In genomic region chr5:154571325-154572035, GRCh38 we compare ENCODE assay signal across 2 cellular contexts.
TF ChIP-seq lines count a peak whose summit lies in the region.

No MANE protein-coding gene starts in this region.

TF ChIP-seq in GM23338, 12 proteins besides CTCF, POLR2A, EP300 and RAD21 (continued from another document):
- no peak for TF ChIP-seq REST (IDR thresholded peaks at IDR 0.05; ENCODE audit: unreplicated experiment)
- TF ChIP-seq EZH2phosphoT487 (IDR thresholded peaks at IDR 0.05; ENCODE audit: unreplicated experiment), result no peak
- TF ChIP-seq ZNF331 (CRISPR knock-in tag; IDR thresholded peaks at IDR 0.05; ENCODE audit: low read depth), result no peak
- no peak for TF ChIP-seq POLR2AphosphoS5 (IDR thresholded peaks at IDR 0.05; ENCODE audit: low read depth)
- no peak for TF ChIP-seq JUNB (IDR thresholded peaks at IDR 0.05; ENCODE audit: unreplicated experiment)
- TF ChIP-seq NANOG (IDR thresholded peaks at IDR 0.05; ENCODE audit: borderline replicate concordance), result no peak
- TF ChIP-seq, protein P1, sequence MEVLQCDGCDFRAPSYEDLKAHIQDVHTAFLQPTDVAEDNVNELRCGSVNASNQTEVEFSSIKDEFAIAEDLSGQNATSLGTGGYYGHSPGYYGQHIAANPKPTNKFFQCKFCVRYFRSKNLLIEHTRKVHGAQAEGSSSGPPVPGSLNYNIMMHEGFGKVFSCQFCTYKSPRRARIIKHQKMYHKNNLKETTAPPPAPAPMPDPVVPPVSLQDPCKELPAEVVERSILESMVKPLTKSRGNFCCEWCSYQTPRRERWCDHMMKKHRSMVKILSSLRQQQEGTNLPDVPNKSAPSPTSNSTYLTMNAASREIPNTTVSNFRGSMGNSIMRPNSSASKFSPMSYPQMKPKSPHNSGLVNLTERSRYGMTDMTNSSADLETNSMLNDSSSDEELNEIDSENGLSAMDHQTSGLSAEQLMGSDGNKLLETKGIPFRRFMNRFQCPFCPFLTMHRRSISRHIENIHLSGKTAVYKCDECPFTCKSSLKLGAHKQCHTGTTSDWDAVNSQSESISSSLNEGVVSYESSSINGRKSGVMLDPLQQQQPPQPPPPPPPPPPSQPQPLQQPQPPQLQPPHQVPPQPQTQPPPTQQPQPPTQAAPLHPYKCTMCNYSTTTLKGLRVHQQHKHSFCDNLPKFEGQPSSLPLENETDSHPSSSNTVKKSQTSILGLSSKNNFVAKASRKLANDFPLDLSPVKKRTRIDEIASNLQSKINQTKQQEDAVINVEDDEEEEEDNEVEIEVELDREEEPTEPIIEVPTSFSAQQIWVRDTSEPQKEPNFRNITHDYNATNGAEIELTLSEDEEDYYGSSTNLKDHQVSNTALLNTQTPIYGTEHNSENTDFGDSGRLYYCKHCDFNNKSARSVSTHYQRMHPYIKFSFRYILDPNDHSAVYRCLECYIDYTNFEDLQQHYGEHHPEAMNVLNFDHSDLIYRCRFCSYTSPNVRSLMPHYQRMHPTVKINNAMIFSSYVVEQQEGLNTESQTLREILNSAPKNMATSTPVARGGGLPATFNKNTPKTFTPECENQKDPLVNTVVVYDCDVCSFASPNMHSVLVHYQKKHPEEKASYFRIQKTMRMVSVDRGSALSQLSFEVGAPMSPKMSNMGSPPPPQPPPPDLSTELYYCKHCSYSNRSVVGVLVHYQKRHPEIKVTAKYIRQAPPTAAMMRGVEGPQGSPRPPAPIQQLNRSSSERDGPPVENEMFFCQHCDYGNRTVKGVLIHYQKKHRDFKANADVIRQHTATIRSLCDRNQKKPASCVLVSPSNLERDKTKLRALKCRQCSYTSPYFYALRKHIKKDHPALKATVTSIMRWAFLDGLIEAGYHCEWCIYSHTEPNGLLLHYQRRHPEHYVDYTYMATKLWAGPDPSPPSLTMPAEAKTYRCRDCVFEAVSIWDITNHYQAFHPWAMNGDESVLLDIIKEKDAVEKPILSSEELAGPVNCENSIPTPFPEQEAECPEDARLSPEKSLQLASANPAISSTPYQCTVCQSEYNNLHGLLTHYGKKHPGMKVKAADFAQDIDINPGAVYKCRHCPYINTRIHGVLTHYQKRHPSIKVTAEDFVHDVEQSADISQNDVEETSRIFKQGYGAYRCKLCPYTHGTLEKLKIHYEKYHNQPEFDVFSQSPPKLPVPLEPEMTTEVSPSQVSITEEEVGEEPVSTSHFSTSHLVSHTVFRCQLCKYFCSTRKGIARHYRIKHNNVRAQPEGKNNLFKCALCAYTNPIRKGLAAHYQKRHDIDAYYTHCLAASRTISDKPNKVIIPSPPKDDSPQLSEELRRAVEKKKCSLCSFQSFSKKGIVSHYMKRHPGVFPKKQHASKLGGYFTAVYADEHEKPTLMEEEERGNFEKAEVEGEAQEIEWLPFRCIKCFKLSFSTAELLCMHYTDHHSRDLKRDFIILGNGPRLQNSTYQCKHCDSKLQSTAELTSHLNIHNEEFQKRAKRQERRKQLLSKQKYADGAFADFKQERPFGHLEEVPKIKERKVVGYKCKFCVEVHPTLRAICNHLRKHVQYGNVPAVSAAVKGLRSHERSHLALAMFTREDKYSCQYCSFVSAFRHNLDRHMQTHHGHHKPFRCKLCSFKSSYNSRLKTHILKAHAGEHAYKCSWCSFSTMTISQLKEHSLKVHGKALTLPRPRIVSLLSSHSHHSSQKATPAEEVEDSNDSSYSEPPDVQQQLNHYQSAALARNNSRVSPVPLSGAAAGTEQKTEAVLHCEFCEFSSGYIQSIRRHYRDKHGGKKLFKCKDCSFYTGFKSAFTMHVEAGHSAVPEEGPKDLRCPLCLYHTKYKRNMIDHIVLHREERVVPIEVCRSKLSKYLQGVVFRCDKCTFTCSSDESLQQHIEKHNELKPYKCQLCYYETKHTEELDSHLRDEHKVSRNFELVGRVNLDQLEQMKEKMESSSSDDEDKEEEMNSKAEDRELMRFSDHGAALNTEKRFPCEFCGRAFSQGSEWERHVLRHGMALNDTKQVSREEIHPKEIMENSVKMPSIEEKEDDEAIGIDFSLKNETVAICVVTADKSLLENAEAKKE (CRISPR knock-in tag; IDR thresholded peaks at IDR 0.05), result no peak
- no peak for TF ChIP-seq CREB1 (CRISPR knock-in tag; IDR thresholded peaks at IDR 0.05; ENCODE audit: low read depth)
- no peak for TF ChIP-seq EZH2 (IDR thresholded peaks at IDR 0.05; ENCODE audit: low read depth, unreplicated experiment)

TF ChIP-seq in WTC11, 78 proteins besides CTCF, POLR2A, EP300 and RAD21 (continued from another document):
- TF ChIP-seq ATF6 (CRISPR knock-in tag; IDR thresholded peaks at IDR 0.05) (no peak), RORB (CRISPR knock-in tag; IDR thresholded peaks at IDR 0.05) (no peak), ZNF423 (CRISPR knock-in tag; IDR thresholded peaks at IDR 0.05) (no peak), ELF4 (CRISPR knock-in tag; IDR thresholded peaks at IDR 0.05; ENCODE audit: low read depth) (no peak), ZNF425 (CRISPR knock-in tag; conservative IDR thresholded peaks at IDR 0.05) (no peak), ZBTB43 (CRISPR knock-in tag; IDR thresholded peaks at IDR 0.05) (no peak), ETV6 (CRISPR knock-in tag; IDR thresholded peaks at IDR 0.05) (no peak)
- TF ChIP-seq, protein P2, sequence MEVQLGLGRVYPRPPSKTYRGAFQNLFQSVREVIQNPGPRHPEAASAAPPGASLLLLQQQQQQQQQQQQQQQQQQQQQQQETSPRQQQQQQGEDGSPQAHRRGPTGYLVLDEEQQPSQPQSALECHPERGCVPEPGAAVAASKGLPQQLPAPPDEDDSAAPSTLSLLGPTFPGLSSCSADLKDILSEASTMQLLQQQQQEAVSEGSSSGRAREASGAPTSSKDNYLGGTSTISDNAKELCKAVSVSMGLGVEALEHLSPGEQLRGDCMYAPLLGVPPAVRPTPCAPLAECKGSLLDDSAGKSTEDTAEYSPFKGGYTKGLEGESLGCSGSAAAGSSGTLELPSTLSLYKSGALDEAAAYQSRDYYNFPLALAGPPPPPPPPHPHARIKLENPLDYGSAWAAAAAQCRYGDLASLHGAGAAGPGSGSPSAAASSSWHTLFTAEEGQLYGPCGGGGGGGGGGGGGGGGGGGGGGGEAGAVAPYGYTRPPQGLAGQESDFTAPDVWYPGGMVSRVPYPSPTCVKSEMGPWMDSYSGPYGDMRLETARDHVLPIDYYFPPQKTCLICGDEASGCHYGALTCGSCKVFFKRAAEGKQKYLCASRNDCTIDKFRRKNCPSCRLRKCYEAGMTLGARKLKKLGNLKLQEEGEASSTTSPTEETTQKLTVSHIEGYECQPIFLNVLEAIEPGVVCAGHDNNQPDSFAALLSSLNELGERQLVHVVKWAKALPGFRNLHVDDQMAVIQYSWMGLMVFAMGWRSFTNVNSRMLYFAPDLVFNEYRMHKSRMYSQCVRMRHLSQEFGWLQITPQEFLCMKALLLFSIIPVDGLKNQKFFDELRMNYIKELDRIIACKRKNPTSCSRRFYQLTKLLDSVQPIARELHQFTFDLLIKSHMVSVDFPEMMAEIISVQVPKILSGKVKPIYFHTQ (CRISPR knock-in tag; IDR thresholded peaks at IDR 0.05), result no peak
- TF ChIP-seq, protein P3, sequence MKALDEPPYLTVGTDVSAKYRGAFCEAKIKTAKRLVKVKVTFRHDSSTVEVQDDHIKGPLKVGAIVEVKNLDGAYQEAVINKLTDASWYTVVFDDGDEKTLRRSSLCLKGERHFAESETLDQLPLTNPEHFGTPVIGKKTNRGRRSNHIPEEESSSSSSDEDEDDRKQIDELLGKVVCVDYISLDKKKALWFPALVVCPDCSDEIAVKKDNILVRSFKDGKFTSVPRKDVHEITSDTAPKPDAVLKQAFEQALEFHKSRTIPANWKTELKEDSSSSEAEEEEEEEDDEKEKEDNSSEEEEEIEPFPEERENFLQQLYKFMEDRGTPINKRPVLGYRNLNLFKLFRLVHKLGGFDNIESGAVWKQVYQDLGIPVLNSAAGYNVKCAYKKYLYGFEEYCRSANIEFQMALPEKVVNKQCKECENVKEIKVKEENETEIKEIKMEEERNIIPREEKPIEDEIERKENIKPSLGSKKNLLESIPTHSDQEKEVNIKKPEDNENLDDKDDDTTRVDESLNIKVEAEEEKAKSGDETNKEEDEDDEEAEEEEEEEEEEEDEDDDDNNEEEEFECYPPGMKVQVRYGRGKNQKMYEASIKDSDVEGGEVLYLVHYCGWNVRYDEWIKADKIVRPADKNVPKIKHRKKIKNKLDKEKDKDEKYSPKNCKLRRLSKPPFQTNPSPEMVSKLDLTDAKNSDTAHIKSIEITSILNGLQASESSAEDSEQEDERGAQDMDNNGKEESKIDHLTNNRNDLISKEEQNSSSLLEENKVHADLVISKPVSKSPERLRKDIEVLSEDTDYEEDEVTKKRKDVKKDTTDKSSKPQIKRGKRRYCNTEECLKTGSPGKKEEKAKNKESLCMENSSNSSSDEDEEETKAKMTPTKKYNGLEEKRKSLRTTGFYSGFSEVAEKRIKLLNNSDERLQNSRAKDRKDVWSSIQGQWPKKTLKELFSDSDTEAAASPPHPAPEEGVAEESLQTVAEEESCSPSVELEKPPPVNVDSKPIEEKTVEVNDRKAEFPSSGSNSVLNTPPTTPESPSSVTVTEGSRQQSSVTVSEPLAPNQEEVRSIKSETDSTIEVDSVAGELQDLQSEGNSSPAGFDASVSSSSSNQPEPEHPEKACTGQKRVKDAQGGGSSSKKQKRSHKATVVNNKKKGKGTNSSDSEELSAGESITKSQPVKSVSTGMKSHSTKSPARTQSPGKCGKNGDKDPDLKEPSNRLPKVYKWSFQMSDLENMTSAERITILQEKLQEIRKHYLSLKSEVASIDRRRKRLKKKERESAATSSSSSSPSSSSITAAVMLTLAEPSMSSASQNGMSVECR (CRISPR knock-in tag; IDR thresholded peaks at IDR 0.05; ENCODE audit: borderline replicate concordance), result no peak
TF ChIP-seq in WTC11: peak in this region for 0.
